In genomic region chr11:568306-569259, GRCh38 we compare ENCODE assay signal across 8 cellular contexts. TPM values are rescaled to one million over a fixed set of nuclear protein-coding genes. Genes with fewer than 3 reads are reported as not detected.
DNase-seq lines count a peak whose midpoint lies in the region; ATAC-seq and TF ChIP-seq lines count a peak whose summit lies in the region.

No MANE protein-coding gene starts in this region.

- H3K27me3 ChIP-seq in right lobe of liver: no peaks in the 10 kb centered on the region

- no peak for TF ChIP-seq CTCF in C4-2B (conservative IDR thresholded peaks at IDR 0.05)
- peak in 1 of 4 donors; percentile 6 for TF ChIP-seq CTCF in right lobe of liver (IDR thresholded peaks at IDR 0.05)

- peaks cover 22% of the 10 kb centered on the region for H3K4me1 Mint-ChIP-seq in activated CD4-positive, alpha-beta T cell treated with anti-CD3 and anti-CD28 coated beads, Interleukin-2, amount 10 ng/mL, durations not matched to agents 7 days and 5 days
- peaks cover 13% of the 10 kb centered on the region for H3K4me1 Mint-ChIP-seq in dendritic cell treated with granulocyte-macrophage colony-stimulating factor and Interleukin-4, amounts not matched to agents 40 ng/mL and 50 ng/mL, for 4 days (ENCODE audit: low read depth)

- peak overlapping the region; percentile 79 for H3K4me3 Mint-ChIP-seq in activated CD4-positive, alpha-beta T cell treated with anti-CD3 and anti-CD28 coated beads, Interleukin-2, amount 10 ng/mL, durations not matched to agents 7 days and 5 days
- peak overlapping the region; percentile 82 for H3K4me3 Mint-ChIP-seq in dendritic cell treated with granulocyte-macrophage colony-stimulating factor and Interleukin-4, amounts not matched to agents 40 ng/mL and 50 ng/mL, for 4 days

- peak; percentile 75 for TF ChIP-seq POLR2A in right lobe of liver (IDR thresholded peaks at IDR 0.05)

- H3K4me1 ChIP-seq in right lobe of liver: peaks cover 0 to 33% (median 5%) of the 10 kb centered on the region in 4 donors

- ATAC-seq in GM19372 (IDR thresholded peaks at IDR 0.05; ENCODE audit: low read depth, unreplicated experiment) (peak; percentile 88), HG03520 (IDR thresholded peaks at IDR 0.05; ENCODE audit: unreplicated experiment) (peak; percentile 83), right lobe of liver (peak; percentile 82 to 92 (median 86))

- peak overlapping the region; percentile 61 to 73 (median 71) for H3K4me3 ChIP-seq in right lobe of liver

- CTCF ChIA-PET in activated CD4-positive, alpha-beta T cell treated with anti-CD3 and anti-CD28 coated beads, Interleukin-2, amount 10 ng/mL, durations not matched to agents 7 days and 5 days (lab: Charles Lee): interaction anchor here (0.6 to 1.7 kb wide), 5 partner anchors 13 to 1434 kb away, joined by 3 to 7 read pairs (median 3); no protein-coding TSS in a partner anchor

- no peaks in the 10 kb centered on the region for H3K27me3 Mint-ChIP-seq in activated CD4-positive, alpha-beta T cell treated with anti-CD3 and anti-CD28 coated beads, Interleukin-2, amount 10 ng/mL, durations not matched to agents 7 days and 5 days
- H3K27me3 Mint-ChIP-seq in dendritic cell treated with granulocyte-macrophage colony-stimulating factor and Interleukin-4, amounts not matched to agents 40 ng/mL and 50 ng/mL, for 4 days: peaks cover 49% of the 10 kb centered on the region

- H3K27ac Mint-ChIP-seq in activated CD4-positive, alpha-beta T cell treated with anti-CD3 and anti-CD28 coated beads, Interleukin-2, amount 10 ng/mL, durations not matched to agents 7 days and 5 days: peak overlapping the region; percentile 88
- peak overlapping the region; percentile 83 for H3K27ac Mint-ChIP-seq in dendritic cell treated with granulocyte-macrophage colony-stimulating factor and Interleukin-4, amounts not matched to agents 40 ng/mL and 50 ng/mL, for 4 days

- H3K9me3 Mint-ChIP-seq in activated CD4-positive, alpha-beta T cell treated with anti-CD3 and anti-CD28 coated beads, Interleukin-2, amount 10 ng/mL, durations not matched to agents 7 days and 5 days: no peaks in the 10 kb centered on the region
- no peaks in the 10 kb centered on the region for H3K9me3 Mint-ChIP-seq in dendritic cell treated with granulocyte-macrophage colony-stimulating factor and Interleukin-4, amounts not matched to agents 40 ng/mL and 50 ng/mL, for 4 days

- POLR2A ChIA-PET in activated CD4-positive, alpha-beta T cell treated with anti-CD3 and anti-CD28 coated beads, Interleukin-2, amount 10 ng/mL, durations not matched to agents 7 days and 5 days (lab: Charles Lee): no interaction called here

- H3K36me3 ChIP-seq in right lobe of liver: no peaks in the 10 kb centered on the region

- peak overlapping the region; percentile 90 for H3K27ac ChIP-seq in C4-2B
- peak overlapping the region; percentile 72 to 94 (median 79) for H3K27ac ChIP-seq in right lobe of liver

- DNase-seq in NCI-H526 treated with DMSO at 0.1 percent for 48 hours (lab: John Stamatoyannopoulos, UW) (peak; percentile 88), right lobe of liver (peak; percentile 95 to 97 (median 97))
- DNase-seq in activated CD4-positive, alpha-beta T cell treated with anti-CD3 and anti-CD28 coated beads, Interleukin-2, amount 10 ng/mL, durations not matched to agents 7 days and 5 days: peak; percentile 94
- DNase-seq in stimulated activated CD4-positive, alpha-beta T cell treated with anti-CD3 and anti-CD28 coated beads, Interleukin-4, amount 100 ng/mL, for 24 hours: peak; percentile 88

- H3K9me3 ChIP-seq in right lobe of liver: no peaks in the 10 kb centered on the region

- WGBS in right lobe of liver (ENCODE audit: insufficient coverage, low coverage, low lambda C conversion rate, missing lambda C conversion rate): no CpG with 5 or more reads among the region's 129 CpGs

- H3K36me3 Mint-ChIP-seq in activated CD4-positive, alpha-beta T cell treated with anti-CD3 and anti-CD28 coated beads, Interleukin-2, amount 10 ng/mL, durations not matched to agents 7 days and 5 days (ENCODE audit: low read depth): peaks cover 7% of the 10 kb centered on the region
- H3K36me3 Mint-ChIP-seq in dendritic cell treated with granulocyte-macrophage colony-stimulating factor and Interleukin-4, amounts not matched to agents 40 ng/mL and 50 ng/mL, for 4 days (ENCODE audit: low read depth): peaks cover 27% of the 10 kb centered on the region

- intact Hi-C loops in dendritic cell treated with granulocyte-macrophage colony-stimulating factor and Interleukin-4, amounts not matched to agents 40 ng/mL and 50 ng/mL, for 4 days (cut with micrococcal nuclease): no loop called here
- intact Hi-C loops in right lobe of liver (cut with DNase I): no loop called here

RNA-seq across cellular contexts. Expression of gene PHRF1, which starts 7.7 kb away (rescaled TPM):
- total RNA-seq in activated CD4-positive, alpha-beta T cell treated with anti-CD3 and anti-CD28 coated beads, Interleukin-2, amount 10 ng/mL, durations not matched to agents 7 days and 5 days: 10 to 100 TPM; 46.8 to 48.6 TPM
- 10 to 100 TPM; 15.4 to 21.9 (median 20.3) TPM for total RNA-seq in right lobe of liver

RNA-seq across cellular contexts. Expression of gene RASSF7, which starts 7.8 kb away (rescaled TPM):
- total RNA-seq in activated CD4-positive, alpha-beta T cell treated with anti-CD3 and anti-CD28 coated beads, Interleukin-2, amount 10 ng/mL, durations not matched to agents 7 days and 5 days: 10 to 100 TPM; 30.7 to 38.1 TPM
- total RNA-seq in right lobe of liver: 10 to 100 TPM; 20.5 to 61.1 (median 39.5) TPM

RNA-seq across cellular contexts. Expression of gene LMNTD2, which starts 8.0 kb away (rescaled TPM):
- total RNA-seq in activated CD4-positive, alpha-beta T cell treated with anti-CD3 and anti-CD28 coated beads, Interleukin-2, amount 10 ng/mL, durations not matched to agents 7 days and 5 days: 1 to 10 TPM; 3.4 to 4.8 TPM
- 10 to 100 TPM in 1 of 6 experiments, 1 to 10 TPM in 5; 4.7 to 14.7 (median 7.9) TPM for total RNA-seq in right lobe of liver

RNA-seq across cellular contexts. Expression of gene LRRC56, which starts 31.3 kb away (rescaled TPM):
- 1 to 10 TPM; 2.0 to 2.1 TPM for total RNA-seq in activated CD4-positive, alpha-beta T cell treated with anti-CD3 and anti-CD28 coated beads, Interleukin-2, amount 10 ng/mL, durations not matched to agents 7 days and 5 days
- total RNA-seq in right lobe of liver: 1 to 10 TPM in 1 of 6 experiments, under 1 TPM in 4, not detected in 1; 0.12 to 1.1 (median 0.71) TPM

RNA-seq across cellular contexts. Expression of gene HRAS, which starts 33.2 kb away (rescaled TPM):
- total RNA-seq in activated CD4-positive, alpha-beta T cell treated with anti-CD3 and anti-CD28 coated beads, Interleukin-2, amount 10 ng/mL, durations not matched to agents 7 days and 5 days: 10 to 100 TPM; 51.7 to 63.5 TPM
- 10 to 100 TPM in 5 of 6 experiments, 1 to 10 TPM in 1; 7.6 to 20.9 (median 14.8) TPM for total RNA-seq in right lobe of liver

Comparison
In these comparisons a context has a peak if more than half of its experiments do, and no peak if none do; other contexts are left out.
1. Peak in every context shown above with its lines: DNase-seq, ATAC-seq, H3K4me3 ChIP-seq and H3K27ac ChIP-seq.